ENCODE assay signal across 12 cellular contexts in genomic region chr14:68246074-68246980, GRCh38.
DNase-seq lines count a peak whose midpoint lies in the region; ATAC-seq and TF ChIP-seq lines count a peak whose summit lies in the region.
"Had no signal": no experiment of that assay in that cellular context is flagged by ENCODE, and none has a peak within 500 bp of the region (broad histone marks: within the 10 kb centered on the region; RNA-seq: fewer than 3 reads in every experiment).

No MANE protein-coding gene starts in this region.

- H3K9me3 Mint-ChIP-seq in natural killer cell treated with Interleukin-12 subunit alpha and Interleukin-12 subunit beta and Interleukin-15 and Interleukin-18, amount 100 ng/mL, for 72 hours, result no peaks in the 10 kb centered on the region
- H3K9me3 Mint-ChIP-seq in natural killer cell (no peaks in the 10 kb centered on the region), nephron progenitor cell (no peaks in the 10 kb centered on the region)
- H3K9me3 Mint-ChIP-seq: activated CD4-positive, alpha-beta T cell treated with anti-CD3 and anti-CD28 coated beads, Interleukin-2, amount 10 ng/mL, durations not matched to agents 24 days and 14 days had no signal

- H3K27ac Mint-ChIP-seq in natural killer cell treated with Interleukin-12 subunit alpha and Interleukin-12 subunit beta and Interleukin-15 and Interleukin-18, amount 100 ng/mL, for 72 hours, result peak overlapping the region; percentile 36 to 52
- no peak overlapping the region for H3K27ac Mint-ChIP-seq in natural killer cell
- H3K27ac Mint-ChIP-seq in nephron progenitor cell, result peak overlapping the region; percentile 96
- H3K27ac Mint-ChIP-seq: activated CD4-positive, alpha-beta T cell treated with anti-CD3 and anti-CD28 coated beads, Interleukin-2, amount 10 ng/mL, durations not matched to agents 24 days and 14 days had no signal

- no peaks in the 10 kb centered on the region for H3K36me3 ChIP-seq in vagina
- no peaks in the 10 kb centered on the region for H3K36me3 ChIP-seq in Karpas-422 (ENCODE audit: insufficient read depth, low read length)

- H3K9me3 ChIP-seq in vagina (no peaks in the 10 kb centered on the region), Karpas-422 (ENCODE audit: low read length) (no peaks in the 10 kb centered on the region)

- TF ChIP-seq POLR2A in vagina (IDR thresholded peaks at IDR 0.05), result no peak

- no peak for ATAC-seq in natural killer cell treated with Interleukin-12 subunit alpha and Interleukin-12 subunit beta and Interleukin-15 and Interleukin-18, amount 100 ng/mL, for 72 hours
- ATAC-seq in natural killer cell (no peak), HG03565 (IDR thresholded peaks at IDR 0.05; ENCODE audit: unreplicated experiment) (no peak)

- no peak overlapping the region for H3K4me3 Mint-ChIP-seq in natural killer cell treated with Interleukin-12 subunit alpha and Interleukin-12 subunit beta and Interleukin-15 and Interleukin-18, amount 100 ng/mL, for 72 hours
- H3K4me3 Mint-ChIP-seq in natural killer cell (no peak overlapping the region), nephron progenitor cell (peak overlapping the region; percentile 9)
- H3K4me3 Mint-ChIP-seq: activated CD4-positive, alpha-beta T cell treated with anti-CD3 and anti-CD28 coated beads, Interleukin-2, amount 10 ng/mL, durations not matched to agents 24 days and 14 days had no signal

- H3K9ac ChIP-seq in Karpas-422 (ENCODE audit: low read length), result no peak overlapping the region
- H3K9ac ChIP-seq: KMS-11 had no signal

- H3K79me2 ChIP-seq in Karpas-422 (ENCODE audit: low read length), result no peaks in the 10 kb centered on the region

- intact Hi-C loops in natural killer cell (cut with micrococcal nuclease), result loop anchor here (5.0 kb wide), 1 partner anchor 106 kb away; no protein-coding TSS in a partner anchor
- intact Hi-C loops in vagina (cut with DNase I), result loop anchor here (2.0 to 5.0 kb wide), 4 partner anchors 146 to 571 kb away; no protein-coding TSS in a partner anchor

- H2AFZ ChIP-seq in Karpas-422 (ENCODE audit: low read length), result no peak overlapping the region

- peaks cover 31 to 40% of the 10 kb centered on the region in 2 donors for H3K4me1 Mint-ChIP-seq in natural killer cell treated with Interleukin-12 subunit alpha and Interleukin-12 subunit beta and Interleukin-15 and Interleukin-18, amount 100 ng/mL, for 72 hours (ENCODE audit: low read depth in 2 of 2)
- peaks cover 13 to 26% of the 10 kb centered on the region in 2 donors for H3K4me1 Mint-ChIP-seq in natural killer cell
- peaks cover 94% of the 10 kb centered on the region for H3K4me1 Mint-ChIP-seq in nephron progenitor cell

- no peaks in the 10 kb centered on the region for H3K9me2 ChIP-seq in Karpas-422 (replicated peaks; ENCODE audit: insufficient read depth, low read length)

- no peaks in the 10 kb centered on the region for H3K27me3 Mint-ChIP-seq in natural killer cell treated with Interleukin-12 subunit alpha and Interleukin-12 subunit beta and Interleukin-15 and Interleukin-18, amount 100 ng/mL, for 72 hours
- no peaks in the 10 kb centered on the region for H3K27me3 Mint-ChIP-seq in natural killer cell (ENCODE audit: low read depth in 2 of 2)
- no peaks in the 10 kb centered on the region for H3K27me3 Mint-ChIP-seq in nephron progenitor cell (ENCODE audit: low read depth, poor library complexity)
- H3K27me3 Mint-ChIP-seq: activated CD4-positive, alpha-beta T cell treated with anti-CD3 and anti-CD28 coated beads, Interleukin-2, amount 10 ng/mL, durations not matched to agents 24 days and 14 days had no signal

- H3K27me3 ChIP-seq in vagina (no peaks in the 10 kb centered on the region), Karpas-422 (ENCODE audit: low read length) (no peaks in the 10 kb centered on the region)

- TF ChIP-seq CTCF in natural killer cell (IDR thresholded peaks at IDR 0.05), result no peak
- no peak for TF ChIP-seq CTCF in fibroblast of villous mesenchyme (IDR thresholded peaks at IDR 0.05; ENCODE audit: insufficient read depth, low read depth, low read length)
- no peak for TF ChIP-seq CTCF in nephron progenitor cell (IDR thresholded peaks at IDR 0.05)
- no peak for TF ChIP-seq CTCF in vagina (IDR thresholded peaks at IDR 0.05)

- peaks cover 38% of the 10 kb centered on the region; the same call in 1 of the 2 replicates for H4K20me1 ChIP-seq in Karpas-422 (ENCODE audit: insufficient read depth, low read depth, low read length)

- no peak overlapping the region for H3K4me2 ChIP-seq in Karpas-422 (ENCODE audit: low read depth, low read length, poor library complexity, severe bottlenecking)
- H3K4me2 ChIP-seq: KMS-11 had no signal

- H3K27ac ChIP-seq in vagina, result peak overlapping the region; percentile 92
- no peak overlapping the region for H3K27ac ChIP-seq in Karpas-422 (ENCODE audit: low read length)
- H3K27ac ChIP-seq: KMS-11 had no signal

- no peaks in the 10 kb centered on the region for H3K36me3 Mint-ChIP-seq in natural killer cell treated with Interleukin-12 subunit alpha and Interleukin-12 subunit beta and Interleukin-15 and Interleukin-18, amount 100 ng/mL, for 72 hours
- H3K36me3 Mint-ChIP-seq in natural killer cell, result no peaks in the 10 kb centered on the region
- H3K36me3 Mint-ChIP-seq in nephron progenitor cell (ENCODE audit: low read depth), result no peaks in the 10 kb centered on the region

- no peak overlapping the region for H3K4me3 ChIP-seq in fibroblast of villous mesenchyme (ENCODE audit: low read depth, low read length)
- H3K4me3 ChIP-seq in vagina, result no peak overlapping the region
- no peak overlapping the region for H3K4me3 ChIP-seq in Karpas-422 (ENCODE audit: low read length)

- H3K4me1 ChIP-seq in vagina, result peaks cover 82% of the 10 kb centered on the region
- no peaks in the 10 kb centered on the region for H3K4me1 ChIP-seq in Karpas-422 (ENCODE audit: low read length)

- DNase-seq in natural killer cell treated with Interleukin-12 subunit alpha and Interleukin-12 subunit beta and Interleukin-15 and Interleukin-18, amount 100 ng/mL, for 72 hours (ENCODE audit: low spot score), result no peak
- DNase-seq in natural killer cell, result no peak
- peak; percentile 73 for DNase-seq in fibroblast of villous mesenchyme (ENCODE audit: low read depth)
- DNase-seq in nephron progenitor cell, result no peak
- no peak for DNase-seq in vagina (ENCODE audit: extremely low spot score in 2 of 2)
- DNase-seq in Karpas-422, result no peak
- DNase-seq in middle frontal gyrus (ENCODE audit: extremely low spot score, low spot score), result no peak
- DNase-seq: activated CD4-positive, alpha-beta T cell treated with anti-CD3 and anti-CD28 coated beads, Interleukin-2, amount 10 ng/mL, durations not matched to agents 24 days and 14 days; H7; stimulated activated CD4-positive, alpha-beta T cell treated with anti-CD3 and anti-CD28 coated beads, Interleukin-4, amount 100 ng/mL, for 1 hour had no signal

Comparison
In these comparisons a context has a peak if more than half of its experiments do, and no peak if none do; other contexts are left out.
1. H3K27ac Mint-ChIP-seq: peak in natural killer cell treated with Interleukin-12 subunit alpha and Interleukin-12 subunit beta and Interleukin-15 and Interleukin-18, amount 100 ng/mL, for 72 hours (2 of 2) and nephron progenitor cell (single experiment); none in natural killer cell (0 of 2).